ENCODE assay signal across 8 cellular contexts in the genomic region with DNA sequence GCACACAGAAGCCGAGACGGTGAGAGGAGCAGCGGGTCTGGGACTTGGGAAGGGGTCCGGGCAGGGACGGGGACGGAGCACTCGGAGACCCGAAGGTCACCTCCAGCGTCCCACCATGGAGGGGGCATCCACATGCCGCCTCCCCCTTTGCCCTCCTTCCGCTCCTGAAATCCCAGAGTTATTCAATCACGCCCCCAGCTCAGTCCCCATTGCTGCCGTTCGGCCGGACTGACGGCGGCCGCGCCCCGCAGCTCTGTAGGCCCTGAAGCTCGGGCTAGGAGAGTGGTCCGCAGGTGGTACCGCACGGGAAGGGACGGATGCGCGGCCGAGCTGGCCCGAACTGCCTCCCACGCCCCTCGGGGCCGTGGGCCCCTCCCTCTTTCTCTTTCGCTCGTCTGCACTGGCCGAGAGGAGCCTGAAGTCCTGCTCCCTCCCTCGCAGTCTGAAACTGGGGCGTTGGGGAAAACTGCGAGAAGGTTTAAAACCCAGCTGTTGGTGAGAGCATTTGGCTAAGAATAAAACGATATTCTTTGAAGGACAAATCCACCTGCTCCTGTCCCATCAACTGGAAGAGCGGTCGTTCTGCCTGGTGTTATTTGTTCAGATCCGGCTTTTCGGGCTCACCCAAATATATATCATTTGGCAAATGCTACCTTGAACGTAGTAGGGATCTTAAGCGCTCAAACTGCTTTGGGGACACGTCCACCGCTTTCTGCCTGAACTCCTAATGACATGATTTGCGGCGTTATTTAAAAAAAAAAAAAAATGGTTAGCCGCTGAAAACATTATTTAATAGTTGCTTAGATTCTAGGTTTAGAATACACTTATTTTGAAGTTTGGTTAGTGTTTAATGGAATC. TPM values are rescaled to one million over a fixed set of nuclear protein-coding genes. Genes with fewer than 3 reads are reported as not detected.
DNase-seq lines count a peak whose midpoint lies in the region; ATAC-seq and TF ChIP-seq lines count a peak whose summit lies in the region.

No MANE protein-coding gene starts in this region.

- intact Hi-C loops in Caco-2 (cut with micrococcal nuclease; ENCODE audit: unreplicated experiment): loop anchor here (1.0 kb wide), 4 partner anchors 22 to 123 kb away; partner anchors contain the start of gene G3BP2
- intact Hi-C loops in head of caudate nucleus (cut with DNase I): loop anchor here (1.0 kb wide), 1 partner anchor 52 kb away; the partner anchor contains the start of gene G3BP2

- H3K4me1 ChIP-seq in Caco-2: peaks cover 18% of the 10 kb centered on the region; the same call in 1 of the 2 replicates
- peaks cover 41% of the 10 kb centered on the region for H3K4me1 ChIP-seq in osteoblast (ENCODE audit: insufficient read depth, low read length)
- peaks cover 7% of the 10 kb centered on the region for H3K4me1 ChIP-seq in thymus (ENCODE audit: control insufficient read depth, insufficient read depth, low read length)

- H3K36me3 Mint-ChIP-seq in Caco-2 (ENCODE audit: insufficient read depth, unreplicated experiment): peaks cover 17% of the 10 kb centered on the region
- peaks cover 10 to 22% of the 10 kb centered on the region in 2 donors for H3K36me3 Mint-ChIP-seq in activated naive CD4-positive, alpha-beta T cell treated with anti-CD3 and anti-CD28 coated beads, Interleukin-2, amount 50 U/mL, for 72 hours

- H2AFZ ChIP-seq in osteoblast (ENCODE audit: low read length): peak overlapping the region; percentile 87

- CTCF ChIA-PET in Caco-2 (lab: Charles Lee): interaction anchor here (0.5 to 2.3 kb wide), 10 partner anchors 9 to 132 kb away, joined by 3 to 13 read pairs (median 4); partner anchors contain the start of genes CDKL2 and G3BP2

- H3K4me2 ChIP-seq in osteoblast (ENCODE audit: insufficient read depth, low read length): peak overlapping the region; percentile 85

- POLR2A ChIA-PET in Caco-2 (lab: Charles Lee): interaction anchor here (1.0 to 2.1 kb wide), 12 partner anchors 9 to 211 kb away, joined by 3 to 28 read pairs (median 5); partner anchors contain the start of genes G3BP2, RCHY1 and THAP6

- H3K27me3 ChIP-seq in Caco-2 (replicated peaks; ENCODE audit: control insufficient read depth, insufficient read depth, low read length): no peaks in the 10 kb centered on the region
- no peaks in the 10 kb centered on the region for H3K27me3 ChIP-seq in osteoblast (ENCODE audit: insufficient read depth, low read length)
- H3K27me3 ChIP-seq in thymus (ENCODE audit: control insufficient read depth, insufficient read depth): no peaks in the 10 kb centered on the region

- peaks cover 60% of the 10 kb centered on the region for H3K79me2 ChIP-seq in osteoblast (ENCODE audit: insufficient read depth, low read length)

- DNase-seq in Caco-2 (peak; percentile 76 to 77), HS-27A (ENCODE audit: low read depth) (peak; percentile 34), RPMI8226 (peak; percentile 75), head of caudate nucleus (peak in 41 of 42 donors; percentile 2 to 69 (median 38)), osteoblast (ENCODE audit: insufficient read length, low spot score, missing footprints) (peak; percentile 88)
- peak; percentile 60 to 77 for DNase-seq in activated naive CD4-positive, alpha-beta T cell treated with anti-CD3 and anti-CD28 coated beads, Interleukin-2, amount 50 U/mL, for 72 hours (ENCODE audit: low spot score in 2 of 2)

- H3K4me3 Mint-ChIP-seq in Caco-2 (ENCODE audit: unreplicated experiment): peak overlapping the region; percentile 90

- no peaks in the 10 kb centered on the region for H3K9me3 Mint-ChIP-seq in Caco-2 (ENCODE audit: unreplicated experiment)
- no peaks in the 10 kb centered on the region for H3K9me3 Mint-ChIP-seq in activated naive CD4-positive, alpha-beta T cell treated with anti-CD3 and anti-CD28 coated beads, Interleukin-2, amount 50 U/mL, for 72 hours

- H3K36me3 ChIP-seq in Caco-2 (ENCODE audit: control insufficient read depth, insufficient read depth, low read length) (no peaks in the 10 kb centered on the region), osteoblast (ENCODE audit: insufficient read depth, low read length) (no peaks in the 10 kb centered on the region), thymus (ENCODE audit: control insufficient read depth, insufficient read depth) (no peaks in the 10 kb centered on the region)

- H3K4me3 ChIP-seq in Caco-2 (ENCODE audit: low read depth, low read length) (peak overlapping the region; percentile 99), osteoblast (ENCODE audit: insufficient read depth, low read length) (peak overlapping the region; percentile 99), thymus (ENCODE audit: low read length) (peak overlapping the region; percentile 79)

- no peak for TF ChIP-seq CTCF in Caco-2 (IDR thresholded peaks at IDR 0.05; ENCODE audit: insufficient read depth in 1 of 2, low read depth in 1 of 2, low read length in 1 of 2, severe bottlenecking in 1 of 2, unreplicated experiment in 1 of 2)
- no peak for TF ChIP-seq CTCF in osteoblast (IDR thresholded peaks at IDR 0.05; ENCODE audit: extremely low read depth, low read depth, low read length)

- peak; percentile 43 for ATAC-seq in GM21360 (IDR thresholded peaks at IDR 0.05; ENCODE audit: unreplicated experiment)
- ATAC-seq in activated naive CD4-positive, alpha-beta T cell treated with anti-CD3 and anti-CD28 coated beads, Interleukin-2, amount 50 U/mL, for 72 hours: peak; percentile 48 to 64

- H3K9me3 ChIP-seq in Caco-2 (no peaks in the 10 kb centered on the region), osteoblast (ENCODE audit: low read depth, low read length) (no peaks in the 10 kb centered on the region), thymus (ENCODE audit: control insufficient read depth) (no peaks in the 10 kb centered on the region)

- H3K27ac Mint-ChIP-seq in Caco-2 (ENCODE audit: unreplicated experiment): peak overlapping the region; percentile 99
- H3K27ac Mint-ChIP-seq in activated naive CD4-positive, alpha-beta T cell treated with anti-CD3 and anti-CD28 coated beads, Interleukin-2, amount 50 U/mL, for 72 hours: peak overlapping the region; percentile 99

- no peaks in the 10 kb centered on the region for H3K27me3 Mint-ChIP-seq in Caco-2 (ENCODE audit: insufficient read depth, unreplicated experiment)

- H3K4me1 Mint-ChIP-seq in Caco-2 (ENCODE audit: low read depth, unreplicated experiment): peaks cover 15% of the 10 kb centered on the region

- BruUV-seq in Caco-2 (replicated peaks; lab: Mats Ljungman, UMichigan): TSS peak; percentile 60

- H4K20me1 ChIP-seq in osteoblast (ENCODE audit: insufficient read depth, low read length): peaks cover 28% of the 10 kb centered on the region

- WGBS in thymus: 2% methylated on average over 50 of the region's 50 CpGs

- H3K27ac ChIP-seq in osteoblast (ENCODE audit: low read depth, low read length) (peak overlapping the region; percentile 99), thymus (ENCODE audit: low read depth) (peak overlapping the region; percentile 96)

RNA-seq across cellular contexts. Expression of gene USO1, which starts 0.7 kb away (rescaled TPM):
- 55.4 and 59.7 TPM in 2 replicates for total RNA-seq in Caco-2 (2022)
- total RNA-seq in activated naive CD4-positive, alpha-beta T cell treated with anti-CD3 and anti-CD28 coated beads, Interleukin-2, amount 50 U/mL, for 72 hours: 10 to 100 TPM; 44.7 to 50.6 TPM
- 120 and 122 TPM in 2 replicates for total RNA-seq in osteoblast
- 42.6 TPM for polyA plus RNA-seq in thymus

RNA-seq across cellular contexts. Expression of gene G3BP2, which starts 51.9 kb away (rescaled TPM):
- total RNA-seq in Caco-2 (2022) (187 TPM in 2 replicates), osteoblast (159 and 171 TPM in 2 replicates)
- total RNA-seq in activated naive CD4-positive, alpha-beta T cell treated with anti-CD3 and anti-CD28 coated beads, Interleukin-2, amount 50 U/mL, for 72 hours: 100 to 1,000 TPM; 118 to 122 TPM
- 43.3 TPM for polyA plus RNA-seq in thymus

Comparison
In these comparisons a context has a peak if more than half of its experiments do, and no peak if none do; other contexts are left out.
1. Peak in every context shown above with its lines: DNase-seq, ATAC-seq, H3K4me3 ChIP-seq and H3K27ac ChIP-seq.
2. DNase-seq: peak in every context shown above with its lines; median percentile 88 in osteoblast; 76 in Caco-2; 75 in RPMI8226; 68 in activated naive CD4-positive, alpha-beta T cell treated with anti-CD3 and anti-CD28 coated beads, Interleukin-2, amount 50 U/mL, for 72 hours; 38 in head of caudate nucleus; 34 in HS-27A.